Comparison of ENCODE assay signal across 26 cellular contexts in genomic region chr13:81172603-81173002, GRCh38.
"Had no signal": no experiment of that assay in that cellular context is flagged by ENCODE, and none has a peak within 500 bp of the region (broad histone marks: within the 10 kb centered on the region; RNA-seq: fewer than 3 reads in every experiment).

No MANE protein-coding gene starts in this region.

- H3K4me3 ChIP-seq: coronary artery, esophagus squamous epithelium, lower lobe of right lung, mucosa of descending colon, ovary, psoas muscle, sigmoid colon had no signal

- DNase-seq: dermis blood vessel endothelial cell; effector memory CD4-positive, alpha-beta T cell; erythroblast; esophagus squamous epithelium; foreskin melanocyte; hypothalamus; immature natural killer cell; islet precursor cell; kidney glomerular epithelial cell; left ventricle myocardium superior; lower lobe of right lung; mucosa of descending colon; naive B cell; occipital lobe; ovary; posterior cingulate gyrus; psoas muscle; right cardiac atrium; sigmoid colon; stimulated activated CD4-positive, alpha-beta T cell treated with anti-CD3 and anti-CD28 coated beads, Interleukin-4, amount 100 ng/mL, for 4 hours; stimulated activated naive B cell treated with anti-CD40 and anti-IgM and Interleukin-4, amounts not matched to agents 10 μg/mL and 1 μg/mL and 100 μg/mL, for 72 hours; trophoblast cell had no signal

- FAIRE-seq: endometrium had no signal

- H3K9me3 ChIP-seq: esophagus squamous epithelium, lower lobe of right lung, mucosa of descending colon, ovary, psoas muscle, sigmoid colon had no signal

- H3K36me3 Mint-ChIP-seq: immature natural killer cell; naive B cell; natural killer cell treated with Interleukin-12 subunit alpha and Interleukin-12 subunit beta and Interleukin-15 and Interleukin-18, amount 100 ng/mL, for 72 hours; stimulated activated naive B cell treated with anti-CD40 and anti-IgM and Interleukin-4, amounts not matched to agents 10 μg/mL and 1 μg/mL and 100 μg/mL, for 72 hours had no signal

- H3K4me1 Mint-ChIP-seq: immature natural killer cell; naive B cell; stimulated activated naive B cell treated with anti-CD40 and anti-IgM and Interleukin-4, amounts not matched to agents 10 μg/mL and 1 μg/mL and 100 μg/mL, for 72 hours had no signal

- H3K4me1 ChIP-seq: esophagus squamous epithelium, lower lobe of right lung, psoas muscle, sigmoid colon had no signal

- H3K27me3 Mint-ChIP-seq: naive B cell; natural killer cell treated with Interleukin-12 subunit alpha and Interleukin-12 subunit beta and Interleukin-15 and Interleukin-18, amount 100 ng/mL, for 72 hours; stimulated activated naive B cell treated with anti-CD40 and anti-IgM and Interleukin-4, amounts not matched to agents 10 μg/mL and 1 μg/mL and 100 μg/mL, for 72 hours; stimulated activated naive CD8-positive, alpha-beta T cell treated with anti-CD3 and anti-CD28 coated beads, Interleukin-15, Interleukin-2, amounts not matched to agents 100 ng/mL and 50 ng/mL, for 24 hours had no signal

- ATAC-seq: left ventricle myocardium superior; lower lobe of right lung; mucosa of descending colon; natural killer cell treated with Interleukin-12 subunit alpha and Interleukin-12 subunit beta and Interleukin-15 and Interleukin-18, amount 100 ng/mL, for 72 hours; psoas muscle; right cardiac atrium; stimulated activated naive B cell treated with anti-CD40 and anti-IgM and Interleukin-4, amounts not matched to agents 10 μg/mL and 1 μg/mL and 100 μg/mL, for 72 hours had no signal

- H3K4me3 Mint-ChIP-seq: immature natural killer cell; naive B cell; natural killer cell treated with Interleukin-12 subunit alpha and Interleukin-12 subunit beta and Interleukin-15 and Interleukin-18, amount 100 ng/mL, for 72 hours; stimulated activated naive B cell treated with anti-CD40 and anti-IgM and Interleukin-4, amounts not matched to agents 10 μg/mL and 1 μg/mL and 100 μg/mL, for 72 hours; stimulated activated naive CD8-positive, alpha-beta T cell treated with anti-CD3 and anti-CD28 coated beads, Interleukin-15, Interleukin-2, amounts not matched to agents 100 ng/mL and 50 ng/mL, for 24 hours had no signal

- H3K36me3 ChIP-seq: esophagus squamous epithelium, lower lobe of right lung, ovary, sigmoid colon had no signal

- H3K27me3 ChIP-seq: esophagus squamous epithelium, ovary, sigmoid colon had no signal

- H3K9me3 Mint-ChIP-seq: naive B cell; natural killer cell treated with Interleukin-12 subunit alpha and Interleukin-12 subunit beta and Interleukin-15 and Interleukin-18, amount 100 ng/mL, for 72 hours; stimulated activated naive B cell treated with anti-CD40 and anti-IgM and Interleukin-4, amounts not matched to agents 10 μg/mL and 1 μg/mL and 100 μg/mL, for 72 hours; stimulated activated naive CD8-positive, alpha-beta T cell treated with anti-CD3 and anti-CD28 coated beads, Interleukin-15, Interleukin-2, amounts not matched to agents 100 ng/mL and 50 ng/mL, for 24 hours had no signal

- H3K27ac Mint-ChIP-seq: immature natural killer cell; naive B cell; natural killer cell treated with Interleukin-12 subunit alpha and Interleukin-12 subunit beta and Interleukin-15 and Interleukin-18, amount 100 ng/mL, for 72 hours; stimulated activated naive B cell treated with anti-CD40 and anti-IgM and Interleukin-4, amounts not matched to agents 10 μg/mL and 1 μg/mL and 100 μg/mL, for 72 hours; stimulated activated naive CD8-positive, alpha-beta T cell treated with anti-CD3 and anti-CD28 coated beads, Interleukin-15, Interleukin-2, amounts not matched to agents 100 ng/mL and 50 ng/mL, for 24 hours had no signal

- H3K27ac ChIP-seq: coronary artery, esophagus squamous epithelium, lower lobe of right lung, ovary, psoas muscle, sigmoid colon had no signal
